In the genomic region with DNA sequence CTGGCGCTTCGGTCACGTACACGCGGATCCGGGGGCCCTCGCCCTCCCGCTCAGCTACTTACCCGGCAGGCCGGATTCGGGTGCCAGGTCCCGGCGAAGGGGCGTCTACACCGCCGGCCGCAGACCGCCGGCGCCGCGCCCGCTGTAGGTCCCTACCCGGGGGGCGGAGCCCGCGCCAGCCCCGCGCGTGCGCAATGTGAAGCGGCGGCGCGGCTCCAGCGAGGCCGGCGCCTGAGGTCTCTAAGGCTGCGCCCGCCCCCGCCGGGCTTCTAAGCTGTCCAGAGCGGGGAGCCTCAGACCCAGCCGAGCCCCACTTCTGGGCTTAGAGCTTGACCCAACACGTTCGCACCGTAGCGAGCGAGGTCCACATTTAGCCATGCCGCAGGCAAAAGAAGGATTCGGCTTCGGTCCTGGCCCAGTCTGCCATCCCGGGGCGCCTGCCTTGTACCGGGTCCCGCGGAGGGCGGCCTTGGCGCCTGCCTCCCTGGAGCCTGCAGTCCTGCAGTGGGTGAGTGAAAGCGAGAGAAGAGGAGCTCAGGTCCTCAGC, we compare ENCODE assay signal across 8 cellular contexts. TPM values are rescaled to one million over a fixed set of nuclear protein-coding genes. Genes with fewer than 3 reads are reported as not detected.
DNase-seq lines count a peak whose midpoint lies in the region; ATAC-seq and TF ChIP-seq lines count a peak whose summit lies in the region.

A gene with protein sequence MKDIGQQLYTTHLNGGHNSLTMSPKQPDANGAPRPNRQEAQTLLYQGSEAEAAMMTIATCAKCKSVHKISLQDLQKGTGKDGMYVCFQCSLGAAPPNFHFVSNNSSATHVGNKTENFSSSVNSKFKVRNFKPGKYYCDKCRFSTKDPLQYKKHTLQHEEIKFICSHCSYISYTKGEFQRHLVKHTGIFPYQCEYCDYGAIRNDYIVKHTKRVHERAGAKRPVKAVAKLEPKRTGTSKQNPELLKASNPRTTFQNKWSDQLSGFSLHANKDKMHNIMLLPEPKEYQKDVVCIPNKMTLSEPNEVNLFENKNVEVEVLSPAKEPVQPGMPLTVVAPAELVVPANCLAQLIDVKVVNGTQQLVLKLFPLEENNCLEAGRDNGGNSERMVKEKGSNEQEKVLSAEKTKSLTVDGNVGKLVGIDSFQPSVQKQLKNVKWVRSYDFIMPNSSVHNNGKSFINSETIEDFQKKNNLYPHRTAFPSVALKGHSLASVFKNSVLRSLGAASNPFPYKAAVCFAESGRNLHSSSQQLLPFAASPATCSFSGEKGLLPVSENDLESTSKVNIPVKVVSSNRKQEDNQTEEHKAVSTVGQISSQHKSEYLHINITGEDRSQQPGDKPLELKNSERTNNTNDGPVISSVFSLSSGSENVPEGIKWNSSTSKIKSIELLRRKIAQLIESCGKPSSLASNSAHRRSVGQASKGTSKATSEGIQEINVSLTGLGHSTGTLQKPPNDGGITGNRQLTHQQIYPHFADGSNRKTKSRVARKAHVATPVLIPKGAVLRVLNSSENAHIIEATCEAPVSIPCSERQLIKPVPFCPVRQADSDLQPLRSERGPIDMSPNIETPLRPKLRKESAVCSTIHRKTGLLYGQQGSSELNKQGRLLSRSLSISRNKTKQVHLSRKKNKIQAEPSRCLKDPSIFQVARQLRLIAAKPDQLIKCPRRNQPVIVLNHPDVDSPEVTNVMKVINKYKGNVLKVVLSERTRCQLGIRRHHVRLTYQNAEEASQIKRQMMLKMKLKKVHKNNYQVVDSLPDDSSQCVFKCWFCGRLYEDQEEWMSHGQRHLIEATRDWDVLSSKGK (minus strand): TSS at position 172 of the 547 bp plus-strand sequence. CDS start 11,098 bp downstream, outside the sequence.

- TF ChIP-seq CTCF in ovary (IDR thresholded peaks at IDR 0.05) (no peak), thoracic aorta (IDR thresholded peaks at IDR 0.05) (no peak)

- peaks cover 46% of the 10 kb centered on the region for H3K4me1 Mint-ChIP-seq in activated naive CD4-positive, alpha-beta T cell treated with anti-CD3 and anti-CD28 coated beads, Interleukin-2, amount 10 ng/mL, durations not matched to agents 7 days and 5 days

- WGBS in ovary, 3 donors, result 2 to 6% (median 3%) methylated on average over 33 to 60 of the region's 60 CpGs

- CTCF ChIA-PET in activated naive CD4-positive, alpha-beta T cell treated with anti-CD3 and anti-CD28 coated beads, Interleukin-2, amount 10 ng/mL, durations not matched to agents 7 days and 5 days (lab: Charles Lee), result interaction anchor here (0.8 to 1.7 kb wide), 5 partner anchors 13 to 299 kb away, joined by 3 to 7 read pairs (median 4); no protein-coding TSS in a partner anchor

- peak; percentile 71 for ATAC-seq in HG03342 (IDR thresholded peaks at IDR 0.05; ENCODE audit: unreplicated experiment)
- ATAC-seq in thoracic aorta (ENCODE audit: insufficient number of reproducible peaks, low FRiP score, low read depth), result no peak

- no peaks in the 10 kb centered on the region for H3K9me3 Mint-ChIP-seq in activated naive CD4-positive, alpha-beta T cell treated with anti-CD3 and anti-CD28 coated beads, Interleukin-2, amount 10 ng/mL, durations not matched to agents 7 days and 5 days

- peaks cover 33% of the 10 kb centered on the region for H3K27me3 Mint-ChIP-seq in activated naive CD4-positive, alpha-beta T cell treated with anti-CD3 and anti-CD28 coated beads, Interleukin-2, amount 10 ng/mL, durations not matched to agents 7 days and 5 days

- H3K4me3 Mint-ChIP-seq in activated naive CD4-positive, alpha-beta T cell treated with anti-CD3 and anti-CD28 coated beads, Interleukin-2, amount 10 ng/mL, durations not matched to agents 7 days and 5 days, result peak within 1 kb of the TSS; percentile 85

- H3K27me3 ChIP-seq in SJSA1 (replicated peaks) (no peaks in the 10 kb centered on the region), ovary (no peaks in the 10 kb centered on the region), thoracic aorta (replicated peaks; ENCODE audit: insufficient read depth) (no peaks in the 10 kb centered on the region)

- H3K4me3 ChIP-seq in SJSA1 (peak within 1 kb of the TSS; percentile 69), ovary (peak within 1 kb of the TSS; percentile 53), thoracic aorta (peak within 1 kb of the TSS; percentile 74)

- intact Hi-C loops in ovary (cut with DNase I), result no loop called here

- H3K27ac ChIP-seq in SJSA1 (0 out of 2 replicates have a peak within 1 kb of the TSS, but pooled peaks have one; percentile 17), ovary (peak within 1 kb of the TSS; percentile 58 to 69), thoracic aorta (no peak within 1 kb of the TSS)

- TF ChIP-seq EP300 in ovary (IDR thresholded peaks at IDR 0.05), result no peak

- H3K9me3 ChIP-seq in SJSA1 (replicated peaks) (no peaks in the 10 kb centered on the region), ovary (peaks cover 0 to 6% of the 10 kb centered on the region in 2 donors), thoracic aorta (no peaks in the 10 kb centered on the region)

- DNase-seq in C1 segment of cervical spinal cord (lab: John Stamatoyannopoulos, UW) (peak in 11 of 14 donors; percentile 4 to 71 (median 35)), SJSA1 (ENCODE audit: low read depth in 1 of 2, low spot score in 2 of 2) (peak; percentile 34 to 46), glomerular endothelial cell (ENCODE audit: extremely low read depth, low read depth, low spot score) (no peak), ovary (peak; percentile 54 to 80 (median 74)), thoracic aorta (ENCODE audit: low spot score) (no peak)
- peak; percentile 82 for DNase-seq in activated naive CD4-positive, alpha-beta T cell treated with anti-CD3 and anti-CD28 coated beads, Interleukin-2, amount 10 ng/mL, durations not matched to agents 7 days and 5 days

- peaks cover 37% of the 10 kb centered on the region for H3K36me3 Mint-ChIP-seq in activated naive CD4-positive, alpha-beta T cell treated with anti-CD3 and anti-CD28 coated beads, Interleukin-2, amount 10 ng/mL, durations not matched to agents 7 days and 5 days

- H3K27ac Mint-ChIP-seq in activated naive CD4-positive, alpha-beta T cell treated with anti-CD3 and anti-CD28 coated beads, Interleukin-2, amount 10 ng/mL, durations not matched to agents 7 days and 5 days, result peak within 1 kb of the TSS; percentile 87

- H3K36me3 ChIP-seq in SJSA1, result no peaks in the 10 kb centered on the region; the same call in 1 of the 2 replicates
- no peaks in the 10 kb centered on the region for H3K36me3 ChIP-seq in ovary
- no peaks in the 10 kb centered on the region for H3K36me3 ChIP-seq in thoracic aorta

- peaks cover 14% of the 10 kb centered on the region for H3K4me1 ChIP-seq in SJSA1 (replicated peaks)
- H3K4me1 ChIP-seq in ovary (ENCODE audit: insufficient read depth), result peaks cover 11% of the 10 kb centered on the region
- H3K4me1 ChIP-seq in thoracic aorta (ENCODE audit: control insufficient read depth in 1 of 2, low read depth in 2 of 2), result peaks cover 3 to 23% of the 10 kb centered on the region in 2 donors

- TF ChIP-seq POLR2A in GM19193 (IDR thresholded peaks at IDR 0.05; ENCODE audit: extremely low read depth, insufficient read depth, insufficient read length) (peak; percentile 37), ovary (IDR thresholded peaks at IDR 0.05) (peak; percentile 46)

RNA-seq across cellular contexts. Expression of the gene that starts here (rescaled TPM):
- 23.5 and 24.9 TPM in 2 replicates for total RNA-seq in SJSA1 (2014; rRNA removed; shearing (Covaris generic))
- total RNA-seq in glomerular endothelial cell, result 26.4 and 29.5 TPM in 2 replicates
- total RNA-seq in ovary, result 10 to 100 TPM; 11.8 to 42.1 (median 31.1) TPM
- polyA plus RNA-seq in ovary, result 10 to 100 TPM; 10.2 to 15.6 TPM
- total RNA-seq in thoracic aorta, result 10 to 100 TPM; 11.1 to 15.4 TPM

Comparison
In these comparisons a context has a peak if more than half of its experiments do, and no peak if none do; other contexts are left out.
1. DNase-seq: peak in C1 segment of cervical spinal cord (11 of 14), SJSA1 (2 of 2), activated naive CD4-positive, alpha-beta T cell treated with anti-CD3 and anti-CD28 coated beads, Interleukin-2, amount 10 ng/mL, durations not matched to agents 7 days and 5 days (single experiment) and ovary (5 of 5); none in glomerular endothelial cell (single experiment) and thoracic aorta (single experiment).
2. H3K27ac ChIP-seq: peak in SJSA1 (single experiment) and ovary (2 of 2); none in thoracic aorta (0 of 2).
3. Peak in every context shown above with its lines, with median percentiles within 50 percentile points of each other: H3K4me3 ChIP-seq.